In the genomic region with DNA sequence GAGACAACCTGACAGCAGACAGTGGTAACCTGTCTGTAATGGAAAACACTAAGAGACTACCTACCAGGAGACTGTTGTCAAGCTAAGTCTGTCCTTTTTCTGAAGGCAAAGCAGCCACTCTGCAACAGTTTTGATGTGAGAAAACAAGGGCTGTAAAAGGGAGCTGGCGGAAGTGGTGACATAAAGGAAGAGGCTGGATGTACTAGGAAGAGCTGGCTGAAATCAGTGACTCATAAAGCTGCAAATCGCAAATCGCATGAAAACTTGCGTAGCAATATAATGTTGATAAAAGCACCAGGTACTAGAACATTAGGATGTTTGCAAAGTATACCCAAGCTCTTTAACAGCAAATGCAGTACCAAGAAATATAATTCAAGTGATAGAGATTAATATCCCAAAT, we compare ENCODE assay signal across 8 cellular contexts. TPM values are rescaled to one million over a fixed set of nuclear protein-coding genes. Genes with fewer than 3 reads are reported as not detected.
DNase-seq lines count a peak whose midpoint lies in the region; ATAC-seq and TF ChIP-seq lines count a peak whose summit lies in the region.

No MANE protein-coding gene starts in this region.

- peak overlapping the region; percentile 93 for H3K4me3 ChIP-seq in AG10803 (ENCODE audit: low read length)
- peak overlapping the region; percentile 60 for H3K4me3 ChIP-seq in HL-60 (replicated peaks; ENCODE audit: insufficient read depth, low read length)

- ATAC-seq in activated naive CD4-positive, alpha-beta T cell treated with anti-CD3 and anti-CD28 coated beads, Interleukin-2, amount 50 U/mL, for 72 hours: no peak
- ATAC-seq in GM19351 (IDR thresholded peaks at IDR 0.05; ENCODE audit: unreplicated experiment): no peak
- no peak for ATAC-seq in GM18502 (IDR thresholded peaks at IDR 0.05; ENCODE audit: poor library complexity, unreplicated experiment)

- no peak for DNase-seq in AG10803 (ENCODE audit: low read depth)
- no peak for DNase-seq in HL-60 (ENCODE audit: low read depth in 1 of 2, low spot score in 1 of 2)
- DNase-seq in activated naive CD4-positive, alpha-beta T cell treated with anti-CD3 and anti-CD28 coated beads, Interleukin-2, amount 50 U/mL, for 72 hours (ENCODE audit: low spot score in 2 of 2): no peak
- peak; percentile 38 for DNase-seq in iris pigment epithelial cell (ENCODE audit: low read depth)
- no peak for DNase-seq in DMS 273 (lab: John Stamatoyannopoulos, UW; ENCODE audit: unreplicated experiment)
- DNase-seq in NCI-H2029 treated with DMSO at 0.1 percent for 48 hours (lab: John Stamatoyannopoulos, UW): no peak

- no peaks in the 10 kb centered on the region for H3K9me3 Mint-ChIP-seq in activated naive CD4-positive, alpha-beta T cell treated with anti-CD3 and anti-CD28 coated beads, Interleukin-2, amount 50 U/mL, for 72 hours

- TF ChIP-seq CTCF in AG10803 (conservative IDR thresholded peaks at IDR 0.05; ENCODE audit: low read length) (no peak), HL-60 (IDR thresholded peaks at IDR 0.05; ENCODE audit: insufficient read depth, low read length) (no peak)

- H3K36me3 Mint-ChIP-seq in activated naive CD4-positive, alpha-beta T cell treated with anti-CD3 and anti-CD28 coated beads, Interleukin-2, amount 50 U/mL, for 72 hours: peaks cover 26 to 46% of the 10 kb centered on the region in 2 donors

- H3K27me3 ChIP-seq in HL-60 (ENCODE audit: insufficient read depth, poor library complexity, severe bottlenecking): no peaks in the 10 kb centered on the region

- H3K27ac ChIP-seq in HL-60 (replicated peaks): no peak overlapping the region

- peak overlapping the region; percentile 81 to 90 for H3K27ac Mint-ChIP-seq in activated naive CD4-positive, alpha-beta T cell treated with anti-CD3 and anti-CD28 coated beads, Interleukin-2, amount 50 U/mL, for 72 hours

RNA-seq across cellular contexts. Expression of a gene that starts 1.4 kb away (rescaled TPM):
- 10 to 100 TPM; 50.6 to 94.0 TPM for total RNA-seq in activated naive CD4-positive, alpha-beta T cell treated with anti-CD3 and anti-CD28 coated beads, Interleukin-2, amount 50 U/mL, for 72 hours

RNA-seq across cellular contexts. Expression of a gene that starts 1.8 kb away (rescaled TPM):
- total RNA-seq in activated naive CD4-positive, alpha-beta T cell treated with anti-CD3 and anti-CD28 coated beads, Interleukin-2, amount 50 U/mL, for 72 hours: 1 to 10 TPM; 7.3 to 8.4 TPM
